Comparison of ENCODE assay signal across 10 cellular contexts in genomic region chr6:139597087-139597763, GRCh38.
DNase-seq lines count a peak whose midpoint lies in the region; ATAC-seq, FAIRE-seq and TF ChIP-seq lines count a peak whose summit lies in the region.
"Had no signal": no experiment of that assay in that cellular context is flagged by ENCODE, and none has a peak within 500 bp of the region (broad histone marks: within the 10 kb centered on the region; RNA-seq: fewer than 3 reads in every experiment).

No MANE protein-coding gene starts in this region.

- H3K27me3 ChIP-seq in AG04450 (ENCODE audit: control insufficient read depth, insufficient read depth, low read length): no peaks in the 10 kb centered on the region
- H3K27me3 ChIP-seq in ascending aorta: no peaks in the 10 kb centered on the region
- no peaks in the 10 kb centered on the region for H3K27me3 ChIP-seq in prostate gland (replicated peaks; ENCODE audit: insufficient read depth)
- H3K27me3 ChIP-seq: SJCRH30 had no signal

- ATAC-seq in left ventricle myocardium superior (peak; percentile 57), HG03139 (IDR thresholded peaks at IDR 0.05; ENCODE audit: unreplicated experiment) (no peak)

- H3K9me3 ChIP-seq in AG04450 (ENCODE audit: control insufficient read depth, insufficient read depth, low read length): no peaks in the 10 kb centered on the region
- no peaks in the 10 kb centered on the region for H3K9me3 ChIP-seq in ascending aorta
- no peaks in the 10 kb centered on the region for H3K9me3 ChIP-seq in prostate gland
- H3K9me3 ChIP-seq: SJCRH30 had no signal

- H3K27ac ChIP-seq in AG04450 (ENCODE audit: low read depth, low read length): peak overlapping the region; percentile 95
- peak overlapping the region; percentile 75 to 89 for H3K27ac ChIP-seq in ascending aorta
- H3K27ac ChIP-seq in prostate gland: peak overlapping the region; percentile 47 to 60
- H3K27ac ChIP-seq: SJCRH30 had no signal

- H3K4me1 ChIP-seq in ascending aorta (peaks cover 7 to 42% of the 10 kb centered on the region in 2 donors), prostate gland (replicated peaks) (peaks cover 8% of the 10 kb centered on the region)
- H3K4me1 ChIP-seq: SJCRH30 had no signal

- no peak for FAIRE-seq in GM12892 (lab: Jason Lieb, UNC)

- POLR2A ChIA-PET in AG04450 (lab: Yijun Ruan, JAX): interaction anchor here (1.4 to 1.8 kb wide), 5 partner anchors 9 to 227 kb away, joined by 3 to 45 read pairs (median 5); partner anchors contain the start of gene CITED2

- intact Hi-C loops in ascending aorta (cut with DNase I) (loop anchor here (5.0 kb wide), 2 partner anchors 65 to 385 kb away; no protein-coding TSS in a partner anchor), left ventricle myocardium superior (cut with micrococcal nuclease) (no loop called here), prostate gland (cut with DNase I) (loop anchor here (5.0 kb wide), 2 partner anchors 165 to 225 kb away; partner anchors contain the start of gene CITED2)

- CTCF ChIA-PET in AG04450 (lab: Charles Lee): interaction anchor here (0.9 kb wide), 1 partner anchor 7 kb away, joined by 3 read pairs; no protein-coding TSS in a partner anchor

- H3K36me3 ChIP-seq in ascending aorta (no peaks in the 10 kb centered on the region), prostate gland (no peaks in the 10 kb centered on the region)
- H3K36me3 ChIP-seq: SJCRH30 had no signal

- no peak for DNase-seq in AG04450 (ENCODE audit: low read depth, low spot score)
- DNase-seq in ascending aorta (ENCODE audit: low spot score in 2 of 2): no peak
- DNase-seq in left ventricle myocardium superior: no peak
- DNase-seq in prostate gland (ENCODE audit: low spot score): peak; percentile 7
- DNase-seq in NCI-H446 (lab: John Stamatoyannopoulos, UW): no peak
- DNase-seq in GM12892 (ENCODE audit: insufficient read length): no peak
- no peak for DNase-seq in hippocampal formation (lab: John Stamatoyannopoulos, UW)
- DNase-seq: NCI-H2171, SJCRH30 had no signal

- H3K4me3 ChIP-seq in AG04450 (ENCODE audit: low read depth, low read length): no peak overlapping the region
- no peak overlapping the region for H3K4me3 ChIP-seq in ascending aorta
- H3K4me3 ChIP-seq in prostate gland: no peak overlapping the region
- H3K4me3 ChIP-seq: SJCRH30 had no signal

- no peak for TF ChIP-seq CTCF in AG04450 (IDR thresholded peaks at IDR 0.05; ENCODE audit: low read depth, low read length)
- no peak for TF ChIP-seq CTCF in ascending aorta (IDR thresholded peaks at IDR 0.05)
- TF ChIP-seq CTCF in prostate gland (IDR thresholded peaks at IDR 0.05): no peak

- WGBS in prostate gland: 52% methylated on average over 1 of the region's 1 CpG

- TF ChIP-seq POLR2A in prostate gland (IDR thresholded peaks at IDR 0.05) (no peak), GM12892 (IDR thresholded peaks at IDR 0.05; ENCODE audit: low read depth, low read length) (no peak)
